Comparison of ENCODE assay signal across 17 cellular contexts in genomic region chr5:23446436-23446835, GRCh38.
DNase-seq lines count a peak whose midpoint lies in the region; ATAC-seq and TF ChIP-seq lines count a peak whose summit lies in the region.
"Had no signal": no experiment of that assay in that cellular context is flagged by ENCODE, and none has a peak within 500 bp of the region (broad histone marks: within the 10 kb centered on the region; RNA-seq: fewer than 3 reads in every experiment).

No MANE protein-coding gene starts in this region.

- H3K9me3 ChIP-seq in right atrium auricular region (no peaks in the 10 kb centered on the region), MM.1S (replicated peaks; ENCODE audit: insufficient read depth, low read length) (no peaks in the 10 kb centered on the region)
- H3K9me3 ChIP-seq: HAP-1, pancreas had no signal

- no peak for DNase-seq in Right ventricle myocardium inferior (ENCODE audit: missing footprints)
- no peak for DNase-seq in right atrium auricular region (ENCODE audit: low spot score)
- DNase-seq in epithelial cell of prostate (ENCODE audit: low read depth, low spot score): no peak
- peak; percentile 59 for DNase-seq in left kidney (ENCODE audit: low read depth, low spot score)
- no peak for DNase-seq in T-helper 1 cell
- DNase-seq in MM.1S: no peak
- DNase-seq in RKO (ENCODE audit: low spot score): no peak
- DNase-seq: 8988T; activated CD4-positive, alpha-beta T cell treated with anti-CD3 and anti-CD28 coated beads, Interleukin-2, amount 50 U/mL, for 1 hour; activated naive CD4-positive, alpha-beta T cell; dorsolateral prefrontal cortex; Karpas-422; left colon; pancreas had no signal

- H3K4me2 ChIP-seq in MM.1S (ENCODE audit: low read depth, low read length): no peak overlapping the region

- no peaks in the 10 kb centered on the region for H3F3A ChIP-seq in MM.1S (ENCODE audit: insufficient read depth, low read length)

- no peaks in the 10 kb centered on the region for H3K79me2 ChIP-seq in MM.1S (ENCODE audit: low read length)

- H3K36me3 ChIP-seq in right atrium auricular region (no peaks in the 10 kb centered on the region), MM.1S (replicated peaks; ENCODE audit: insufficient read depth, low read length) (no peaks in the 10 kb centered on the region)
- H3K36me3 ChIP-seq: HAP-1, pancreas had no signal

- no peaks in the 10 kb centered on the region for H3K9me2 ChIP-seq in MM.1S (replicated peaks; ENCODE audit: insufficient read depth, low read length)

- ATAC-seq in Right ventricle myocardium inferior: peak; percentile 76
- ATAC-seq in HG03196 (IDR thresholded peaks at IDR 0.05; ENCODE audit: unreplicated experiment): no peak
- ATAC-seq: left colon, Panc1, pancreas had no signal

- intact Hi-C loops in Right ventricle myocardium inferior (cut with DNase I): no loop called here

- H3K4me3 ChIP-seq in right atrium auricular region: no peak overlapping the region
- no peak overlapping the region for H3K4me3 ChIP-seq in MM.1S (ENCODE audit: low read length)
- H3K4me3 ChIP-seq: dorsolateral prefrontal cortex, HAP-1, pancreas had no signal

- no peak for TF ChIP-seq CTCF in right atrium auricular region (IDR thresholded peaks at IDR 0.05)
- no peak for TF ChIP-seq CTCF in MM.1S (IDR thresholded peaks at IDR 0.05; ENCODE audit: low read length)

- H3K9ac ChIP-seq in MM.1S (ENCODE audit: low read length): no peak overlapping the region

- no peaks in the 10 kb centered on the region for H3K27me3 ChIP-seq in right atrium auricular region
- H3K27me3 ChIP-seq in MM.1S (replicated peaks; ENCODE audit: insufficient read depth, low read length): no peaks in the 10 kb centered on the region
- H3K27me3 ChIP-seq: dorsolateral prefrontal cortex, pancreas had no signal

- no peaks in the 10 kb centered on the region for H4K20me1 ChIP-seq in MM.1S (ENCODE audit: insufficient read depth, low read length)

- H3K4me1 ChIP-seq in right atrium auricular region (no peaks in the 10 kb centered on the region), MM.1S (ENCODE audit: low read length) (no peaks in the 10 kb centered on the region)
- H3K4me1 ChIP-seq: HAP-1, pancreas had no signal

- H3K27ac ChIP-seq in right atrium auricular region (no peak overlapping the region), epithelial cell of prostate (peak overlapping the region; percentile 27), MM.1S (ENCODE audit: low read length) (no peak overlapping the region)
- H3K27ac ChIP-seq: dorsolateral prefrontal cortex, pancreas had no signal

- no peak overlapping the region for H2AFZ ChIP-seq in MM.1S (ENCODE audit: low read length)
